ENCODE assay signal across 18 cellular contexts in genomic region chr3:152428577-152428976, GRCh38.
DNase-seq lines count a peak whose midpoint lies in the region; ATAC-seq and TF ChIP-seq lines count a peak whose summit lies in the region.
"Had no signal": no experiment of that assay in that cellular context is flagged by ENCODE, and none has a peak within 500 bp of the region (broad histone marks: within the 10 kb centered on the region; RNA-seq: fewer than 3 reads in every experiment).

No MANE protein-coding gene starts in this region.

- H3K27me3 Mint-ChIP-seq in MCF 10A (ENCODE audit: insufficient read depth, unreplicated experiment) (no peaks in the 10 kb centered on the region), immature natural killer cell (ENCODE audit: low read depth in 3 of 3) (peaks cover 0 to 17% (median 12%) of the 10 kb centered on the region in 3 donors)
- H3K27me3 Mint-ChIP-seq in stimulated activated naive B cell treated with anti-CD40 and anti-IgM and Interleukin-4, amounts not matched to agents 10 μg/mL and 1 μg/mL and 100 μg/mL, for 72 hours, result no peaks in the 10 kb centered on the region

- H4K20me1 ChIP-seq in mammary epithelial cell (ENCODE audit: insufficient read depth, low read length), result no peaks in the 10 kb centered on the region

- H3K27ac ChIP-seq in mammary epithelial cell (ENCODE audit: insufficient read depth, low read depth, low read length), result no peak overlapping the region

- H3K4me3 Mint-ChIP-seq in MCF 10A (ENCODE audit: unreplicated experiment) (no peak overlapping the region), immature natural killer cell (no peak overlapping the region)
- H3K4me3 Mint-ChIP-seq in stimulated activated naive B cell treated with anti-CD40 and anti-IgM and Interleukin-4, amounts not matched to agents 10 μg/mL and 1 μg/mL and 100 μg/mL, for 72 hours, result no peak overlapping the region

- WGBS in mammary epithelial cell (ENCODE audit: low coverage, missing lambda C conversion rate), result 63% methylated on average over 3 of the region's 3 CpGs

- no peak for ATAC-seq in stimulated activated naive B cell treated with anti-CD40 and anti-IgM and Interleukin-4, amounts not matched to agents 10 μg/mL and 1 μg/mL and 100 μg/mL, for 72 hours (replicated peaks)
- ATAC-seq in GM21576 (IDR thresholded peaks at IDR 0.05; ENCODE audit: unreplicated experiment) (no peak), GM19467 (IDR thresholded peaks at IDR 0.05; ENCODE audit: unreplicated experiment) (no peak), HG03432 (IDR thresholded peaks at IDR 0.05; ENCODE audit: unreplicated experiment) (no peak)
- ATAC-seq: PC-3, right cardiac atrium had no signal

- H3K79me2 ChIP-seq in mammary epithelial cell (ENCODE audit: insufficient read depth, low read length), result peaks cover 13% of the 10 kb centered on the region

- no peaks in the 10 kb centered on the region for H3K9me3 ChIP-seq in mammary epithelial cell (replicated peaks; ENCODE audit: insufficient read depth, low read length)

- POLR2A ChIA-PET in MCF 10A (lab: Yijun Ruan, JAX), result interaction anchor here (1.1 kb wide), 1 partner anchor 13 kb away, joined by 3 read pairs; no protein-coding TSS in a partner anchor

- CTCF ChIA-PET in mammary epithelial cell (lab: Charles Lee; ENCODE audit: low non-redundant PET), result no interaction called here
- CTCF ChIA-PET in MCF 10A (lab: Yijun Ruan, JAX), result interaction anchor here (0.6 kb wide), 1 partner anchor 442 kb away, joined by 4 read pairs; no protein-coding TSS in a partner anchor

- no peaks in the 10 kb centered on the region for H3K27me3 ChIP-seq in mammary epithelial cell (ENCODE audit: insufficient read depth, low read length)

- H3K9me3 Mint-ChIP-seq in MCF 10A (ENCODE audit: unreplicated experiment), result no peaks in the 10 kb centered on the region
- H3K9me3 Mint-ChIP-seq in immature natural killer cell, result no peaks in the 10 kb centered on the region
- peaks cover 0 to 8% of the 10 kb centered on the region in 2 donors for H3K9me3 Mint-ChIP-seq in stimulated activated naive B cell treated with anti-CD40 and anti-IgM and Interleukin-4, amounts not matched to agents 10 μg/mL and 1 μg/mL and 100 μg/mL, for 72 hours

- intact Hi-C loops in mammary epithelial cell (cut with micrococcal nuclease) (no loop called here), MCF 10A (cut with micrococcal nuclease) (no loop called here)

- no peak overlapping the region for H2AFZ ChIP-seq in mammary epithelial cell (ENCODE audit: low read depth, low read length)

- no peaks in the 10 kb centered on the region for H3K36me3 ChIP-seq in mammary epithelial cell (ENCODE audit: insufficient read depth, low read length)

- in situ Hi-C loops in mammary epithelial cell (cut with MboI; ENCODE audit: low sequenced_read_pairs in 2 of 2), result no loop called here

- no peak overlapping the region for H3K4me3 ChIP-seq in mammary epithelial cell (replicated peaks in 1 of 3; ENCODE audit: insufficient read depth in 1 of 3, low read depth in 2 of 3, low read length in 3 of 3)
- H3K4me3 ChIP-seq: coronary artery had no signal

- H3K4me1 Mint-ChIP-seq in MCF 10A (ENCODE audit: insufficient read depth, unreplicated experiment) (no peaks in the 10 kb centered on the region), immature natural killer cell (peaks cover 71 to 91% of the 10 kb centered on the region in 2 donors)
- H3K4me1 Mint-ChIP-seq in stimulated activated naive B cell treated with anti-CD40 and anti-IgM and Interleukin-4, amounts not matched to agents 10 μg/mL and 1 μg/mL and 100 μg/mL, for 72 hours, result peaks cover 24 to 38% of the 10 kb centered on the region in 2 donors

- TF ChIP-seq CTCF in mammary epithelial cell (conservative IDR thresholded peaks at IDR 0.05 in 1 of 2, IDR thresholded peaks at IDR 0.05 in 1 of 2; ENCODE audit: extremely low read depth in 1 of 2, insufficient read depth in 1 of 2, low read depth in 1 of 2, low read length in 2 of 2), result no peak
- no peak for TF ChIP-seq CTCF in MCF 10A (IDR thresholded peaks at IDR 0.05; ENCODE audit: unreplicated experiment)

- H3K27ac Mint-ChIP-seq in MCF 10A (ENCODE audit: low read depth, unreplicated experiment) (no peak overlapping the region), immature natural killer cell (peak overlapping the region; percentile 29 to 91 (median 74))
- peak overlapping the region; percentile 1 for H3K27ac Mint-ChIP-seq in stimulated activated naive B cell treated with anti-CD40 and anti-IgM and Interleukin-4, amounts not matched to agents 10 μg/mL and 1 μg/mL and 100 μg/mL, for 72 hours

- H3K4me1 ChIP-seq in mammary epithelial cell (ENCODE audit: insufficient read depth, low read length), result peaks cover 3% of the 10 kb centered on the region

- no peak overlapping the region for H3K9ac ChIP-seq in mammary epithelial cell (ENCODE audit: insufficient read depth, low read length)

- BruUV-seq in mammary epithelial cell (replicated peaks; lab: Mats Ljungman, UMichigan) (no TSS peak), MCF 10A (replicated peaks; lab: Mats Ljungman, UMichigan) (no TSS peak)

- H3K36me3 Mint-ChIP-seq in MCF 10A (ENCODE audit: insufficient read depth, unreplicated experiment) (peaks cover 31% of the 10 kb centered on the region), immature natural killer cell (peaks cover 12 to 25% (median 13%) of the 10 kb centered on the region in 3 donors)
- peaks cover 49 to 61% of the 10 kb centered on the region in 2 donors for H3K36me3 Mint-ChIP-seq in stimulated activated naive B cell treated with anti-CD40 and anti-IgM and Interleukin-4, amounts not matched to agents 10 μg/mL and 1 μg/mL and 100 μg/mL, for 72 hours

- no peak overlapping the region for H3K4me2 ChIP-seq in mammary epithelial cell (ENCODE audit: insufficient read depth, low read depth, low read length)

- dilution Hi-C loops in mammary epithelial cell (cut with HindIII; ENCODE audit: low sequenced_read_pairs), result no loop called here

- DNase-seq in mammary epithelial cell (peak; percentile 40), MCF 10A (ENCODE audit: unreplicated experiment) (no peak), NCI-H2029 (lab: John Stamatoyannopoulos, UW) (peak; percentile 3), immature natural killer cell (peak; percentile 33 to 37 (median 35))
- no peak for DNase-seq in stimulated activated naive B cell treated with anti-CD40 and anti-IgM and Interleukin-4, amounts not matched to agents 10 μg/mL and 1 μg/mL and 100 μg/mL, for 72 hours
- DNase-seq: activated gamma-delta T cell; GF-D8; glutamatergic neuron; mesendoderm; NCI-H2081 treated with DMSO at 0.1 percent for 48 hours; NCI-H748 treated with DMSO at 0.1 percent for 48 hours; PC-3; right cardiac atrium; stimulated activated CD4-positive, alpha-beta T cell treated with anti-CD3 and anti-CD28 coated beads, Interleukin-2, amount 100 ng/mL, for 24 hours had no signal

Comparison
In these comparisons a context has a peak if more than half of its experiments do, and no peak if none do; other contexts are left out.
1. DNase-seq: peak in mammary epithelial cell (single experiment), NCI-H2029 (single experiment) and immature natural killer cell (3 of 3); none in MCF 10A (single experiment) and stimulated activated naive B cell treated with anti-CD40 and anti-IgM and Interleukin-4, amounts not matched to agents 10 μg/mL and 1 μg/mL and 100 μg/mL, for 72 hours (single experiment).